Comparison of ENCODE assay signal across 10 cellular contexts in genomic region chr1:165383067-165383466, GRCh38. TPM values are rescaled to one million over a fixed set of nuclear protein-coding genes. Genes with fewer than 3 reads are reported as not detected.
DNase-seq lines count a peak whose midpoint lies in the region; ATAC-seq and TF ChIP-seq lines count a peak whose summit lies in the region.
"Had no signal": no experiment of that assay in that cellular context is flagged by ENCODE, and none has a peak within 500 bp of the region (broad histone marks: within the 10 kb centered on the region; RNA-seq: fewer than 3 reads in every experiment).

No MANE protein-coding gene starts in this region.

- no peak overlapping the region for H3K27ac ChIP-seq in IMR-90 (ENCODE audit: insufficient read depth, low read length)
- H3K27ac ChIP-seq in fibroblast of lung (ENCODE audit: insufficient read depth, low read length) = no peak overlapping the region
- no peak overlapping the region for H3K27ac ChIP-seq in mesenchymal stem cell (ENCODE audit: low read length, poor library complexity, severe bottlenecking)
- no peak overlapping the region for H3K27ac ChIP-seq in upper lobe of right lung

- no peak overlapping the region for H2BK20ac ChIP-seq in IMR-90 (ENCODE audit: low read depth, low read length)

- POLR2A ChIA-PET in IMR-90 (lab: Charles Lee; ENCODE audit: unreplicated experiment) = no interaction called here

- WGBS in IMR-90 (ENCODE audit: extremely low coverage in 2 of 2, insufficient read length in 1 of 2), 2 experiments = 42% methylated on average over 4 of the region's 6 CpGs; no CpG with 5 or more reads in 1 of the 2 experiments
- WGBS in mesenchymal stem cell = 67% methylated on average over 6 of the region's 6 CpGs

- no peak overlapping the region for H3K18ac ChIP-seq in IMR-90 (ENCODE audit: low read depth, low read length)
- H3K18ac ChIP-seq in mesenchymal stem cell (ENCODE audit: low read depth in 1 of 2, low read length in 2 of 2) = no peak overlapping the region

- no peaks in the 10 kb centered on the region; the same call in 1 of the 2 replicates for H3K4me1 ChIP-seq in IMR-90 (ENCODE audit: control insufficient read depth, insufficient read depth, low read length)
- H3K4me1 ChIP-seq in fibroblast of lung (ENCODE audit: control insufficient read depth, extremely low read depth, insufficient read depth, low read length) = no peaks in the 10 kb centered on the region
- H3K4me1 ChIP-seq in mesenchymal stem cell (ENCODE audit: control insufficient read depth, insufficient read depth, low read depth, low read length) = no peaks in the 10 kb centered on the region
- no peaks in the 10 kb centered on the region for H3K4me1 ChIP-seq in upper lobe of right lung

- dilution Hi-C loops in IMR-90 (cut with HindIII; ENCODE audit: low sequenced_read_pairs, unreplicated experiment) = loop anchor here (25.0 kb wide), 1 partner anchor 204 kb away; no protein-coding TSS in a partner anchor

- H3K9me3 ChIP-seq in IMR-90 (ENCODE audit: control insufficient read depth, insufficient read depth, low read length) (no peaks in the 10 kb centered on the region), fibroblast of lung (ENCODE audit: control insufficient read depth, insufficient read depth, low read depth, low read length) (no peaks in the 10 kb centered on the region), mesenchymal stem cell (ENCODE audit: control insufficient read depth, low read length) (no peaks in the 10 kb centered on the region), upper lobe of right lung (no peaks in the 10 kb centered on the region)

- H2BK5ac ChIP-seq in IMR-90 (ENCODE audit: low read depth, low read length, poor library complexity, severe bottlenecking) (no peak overlapping the region), mesenchymal stem cell (ENCODE audit: low read depth, low read length, poor library complexity, severe bottlenecking) (no peak overlapping the region)

- H4K91ac ChIP-seq in IMR-90 (ENCODE audit: insufficient read depth, low read depth, low read length) = no peak overlapping the region
- no peak overlapping the region for H4K91ac ChIP-seq in mesenchymal stem cell (ENCODE audit: low read length)

- H3K9ac ChIP-seq in IMR-90 (ENCODE audit: low read depth, low read length) (no peak overlapping the region), fibroblast of lung (ENCODE audit: insufficient read depth, low read length) (no peak overlapping the region), mesenchymal stem cell (ENCODE audit: low read length) (peak overlapping the region; percentile 78)

- intact Hi-C loops in IMR-90 (cut with micrococcal nuclease) = no loop called here
- intact Hi-C loops in upper lobe of right lung (cut with DNase I) = no loop called here

- BruUV-seq in IMR-90 (replicated peaks; lab: Mats Ljungman, UMichigan) = no TSS peak

- H3K36me3 ChIP-seq in IMR-90 (ENCODE audit: control insufficient read depth, insufficient read depth, low read length) (no peaks in the 10 kb centered on the region), fibroblast of lung (ENCODE audit: control insufficient read depth, insufficient read depth, low read length) (no peaks in the 10 kb centered on the region), mesenchymal stem cell (ENCODE audit: control insufficient read depth in 1 of 2, insufficient read depth in 2 of 2, low read depth in 1 of 2, low read length in 2 of 2) (no peaks in the 10 kb centered on the region), upper lobe of right lung (no peaks in the 10 kb centered on the region)

- no peak overlapping the region for H3K4ac ChIP-seq in IMR-90 (ENCODE audit: low read depth, low read length)
- H3K4ac ChIP-seq in mesenchymal stem cell (ENCODE audit: low read depth in 1 of 2, low read length in 2 of 2) = no peak overlapping the region

- TF ChIP-seq POLR2A in IMR-90 (IDR thresholded peaks at IDR 0.05; ENCODE audit: low read depth, low read length) = no peak

- H2AFZ ChIP-seq in IMR-90 (replicated peaks; ENCODE audit: low read length, poor library complexity) (no peak overlapping the region), fibroblast of lung (ENCODE audit: low read length) (no peak overlapping the region), mesenchymal stem cell (ENCODE audit: low read depth, low read length) (no peak overlapping the region)

- no peak overlapping the region for H4K5ac ChIP-seq in IMR-90 (ENCODE audit: low read depth, low read length)

- H3K27me3 ChIP-seq in IMR-90 (ENCODE audit: control insufficient read depth, insufficient read depth, low read length) = peaks cover 1% of the 10 kb centered on the region; the same call in 1 of the 2 replicates
- H3K27me3 ChIP-seq in fibroblast of lung (ENCODE audit: control insufficient read depth, insufficient read depth, low read length) = no peaks in the 10 kb centered on the region
- peaks cover 5 to 60% of the 10 kb centered on the region in 2 experiments for H3K27me3 ChIP-seq in mesenchymal stem cell (ENCODE audit: control insufficient read depth in 1 of 2, insufficient read depth in 1 of 2, low read length in 2 of 2)
- peaks cover 3% of the 10 kb centered on the region for H3K27me3 ChIP-seq in upper lobe of right lung

- CTCF ChIA-PET in IMR-90 (lab: Yijun Ruan, JAX) = no interaction called here

- H2BK15ac ChIP-seq in IMR-90 (ENCODE audit: low read depth, low read length) = no peak overlapping the region
- H2BK15ac ChIP-seq in mesenchymal stem cell (ENCODE audit: low read depth, poor library complexity, severe bottlenecking) = no peak overlapping the region

- no peaks in the 10 kb centered on the region for H3K9me1 ChIP-seq in IMR-90 (ENCODE audit: insufficient read depth, low read length)

- H3K56ac ChIP-seq in IMR-90 (ENCODE audit: extremely low read depth, insufficient read depth, low read length) = no peak overlapping the region

- no peak overlapping the region for H3K4me3 ChIP-seq in IMR-90 (ENCODE audit: insufficient read depth, low read depth, low read length)
- no peak overlapping the region for H3K4me3 ChIP-seq in fibroblast of lung (replicated peaks in 1 of 4; ENCODE audit: control extremely low read depth in 1 of 4, insufficient read depth in 1 of 4, low read depth in 3 of 4, low read length in 4 of 4)
- no peak overlapping the region for H3K4me3 ChIP-seq in mesenchymal stem cell (ENCODE audit: insufficient read depth in 1 of 2, low read depth in 1 of 2, low read length in 2 of 2)
- no peak overlapping the region for H3K4me3 ChIP-seq in upper lobe of right lung

- H3K79me1 ChIP-seq in IMR-90 (ENCODE audit: low read depth in 1 of 2, low read length in 2 of 2) (no peaks in the 10 kb centered on the region), mesenchymal stem cell (replicated peaks; ENCODE audit: low read length, poor library complexity, severe bottlenecking) (no peaks in the 10 kb centered on the region)

- H3K23ac ChIP-seq in IMR-90 (ENCODE audit: low read depth, low read length) = no peak overlapping the region
- no peak overlapping the region for H3K23ac ChIP-seq in mesenchymal stem cell (ENCODE audit: low read length in 2 of 2)

- no peak overlapping the region for H2AK9ac ChIP-seq in IMR-90 (replicated peaks; ENCODE audit: low read depth, low read length, poor library complexity)

- DNase-seq in IMR-90 = peak; percentile 28
- peak; percentile 40 to 82 for DNase-seq in fibroblast of lung (ENCODE audit: low read depth in 2 of 2)
- DNase-seq in mesenchymal stem cell = no peak
- no peak for DNase-seq in upper lobe of right lung
- no peak for DNase-seq in NCI-H2171 (lab: John Stamatoyannopoulos, UW)
- DNase-seq: T1000 had no signal

- no peak overlapping the region for H2AK5ac ChIP-seq in IMR-90 (ENCODE audit: low read depth, low read length)
- no peak overlapping the region for H2AK5ac ChIP-seq in mesenchymal stem cell (ENCODE audit: low read length, severe bottlenecking)

- TF ChIP-seq RAD21 in IMR-90 (IDR thresholded peaks at IDR 0.05; ENCODE audit: low read length) = no peak

- H3K14ac ChIP-seq in IMR-90 (replicated peaks; ENCODE audit: low read depth, low read length) (no peak overlapping the region), mesenchymal stem cell (ENCODE audit: low read length in 2 of 2) (no peak overlapping the region)

- H4K8ac ChIP-seq in IMR-90 (ENCODE audit: low read depth in 2 of 2, low read length in 2 of 2) (no peak overlapping the region), mesenchymal stem cell (ENCODE audit: low read length) (peak overlapping the region; percentile 16)

- H3K4me2 ChIP-seq in IMR-90 (ENCODE audit: low read depth, low read length) (no peak overlapping the region), fibroblast of lung (ENCODE audit: extremely low read depth, insufficient read depth, low read length) (no peak overlapping the region), mesenchymal stem cell (ENCODE audit: low read length, poor library complexity, severe bottlenecking) (no peak overlapping the region)

- no peaks in the 10 kb centered on the region for H4K20me1 ChIP-seq in IMR-90 (ENCODE audit: insufficient read depth, low read length)
- H4K20me1 ChIP-seq in fibroblast of lung (ENCODE audit: control insufficient read depth, extremely low read depth, insufficient read depth, low read length) = no peaks in the 10 kb centered on the region

- no peak overlapping the region for H2BK12ac ChIP-seq in mesenchymal stem cell (ENCODE audit: low read length in 2 of 2)

- H2BK120ac ChIP-seq in IMR-90 (ENCODE audit: low read depth, low read length) (no peak overlapping the region), mesenchymal stem cell (ENCODE audit: low read depth, low read length) (no peak overlapping the region)

- 0 out of 2 replicates have a peak, but pooled peaks have one; percentile 21 for ATAC-seq in IMR-90 (ENCODE audit: low read depth)
- ATAC-seq in upper lobe of right lung = peak; percentile 48
- ATAC-seq in HG03457 (IDR thresholded peaks at IDR 0.05; ENCODE audit: unreplicated experiment) = no peak
- no peak for ATAC-seq in HG02642 (IDR thresholded peaks at IDR 0.05; ENCODE audit: poor library complexity, unreplicated experiment)
- no peak for ATAC-seq in GM19452 (IDR thresholded peaks at IDR 0.05; ENCODE audit: unreplicated experiment)

- H3K79me2 ChIP-seq in fibroblast of lung (ENCODE audit: control insufficient read depth, insufficient read depth, low read length) = no peaks in the 10 kb centered on the region

- in situ Hi-C loops in IMR-90 (cut with MboI; ENCODE audit: low sequenced_read_pairs) = loop anchor here (25.0 kb wide), 1 partner anchor 554 kb away; no protein-coding TSS in a partner anchor

- TF ChIP-seq CTCF in IMR-90 (conservative IDR thresholded peaks at IDR 0.05; ENCODE audit: low read depth, low read length) = no peak
- no peak for TF ChIP-seq CTCF in fibroblast of lung (conservative IDR thresholded peaks at IDR 0.05 in 1 of 2, IDR thresholded peaks at IDR 0.05 in 1 of 2; ENCODE audit: low read depth in 1 of 2, low read length in 2 of 2)
- no peak for TF ChIP-seq CTCF in upper lobe of right lung (IDR thresholded peaks at IDR 0.05)

RNA-seq across cellular contexts. Expression of gene LMX1A, which starts 26.6 kb away (rescaled TPM):
- not detected in 2 replicates for total RNA-seq in IMR-90 (2012; rRNA removed)
- not detected in 2 replicates for polyA plus RNA-seq in IMR-90 (2012; rRNA removed)
- polyA plus RNA-seq in IMR-90 (2012; cell fraction: cytosol; rRNA removed) = not detected in 2 replicates
- not detected in 2 replicates for polyA plus RNA-seq in IMR-90 (2012; cell fraction: nucleus; rRNA removed; ENCODE audit: low replicate concordance)
- total RNA-seq in fibroblast of lung = not detected in 2 replicates
- polyA plus RNA-seq in fibroblast of lung = not detected in 2 replicates
- polyA plus RNA-seq in fibroblast of lung (2012) = not detected in 2 replicates
- not detected in 2 replicates for polyA minus RNA-seq in fibroblast of lung (ENCODE audit: low replicate concordance)
- polyA plus RNA-seq in mesenchymal stem cell (2013, experiment 1 of 2) = not detected
- not detected for polyA plus RNA-seq in mesenchymal stem cell (2013, experiment 2 of 2)
- not detected for total RNA-seq in upper lobe of right lung
- total RNA-seq: chondrocyte had no signal

Comparison
In these comparisons a context has a peak if more than half of its experiments do, and no peak if none do; other contexts are left out.
1. ATAC-seq: peak in IMR-90 (single experiment) and upper lobe of right lung (single experiment); none in HG03457 (single experiment), HG02642 (single experiment) and GM19452 (single experiment).
2. DNase-seq: peak in IMR-90 (single experiment) and fibroblast of lung (2 of 2); none in mesenchymal stem cell (single experiment), upper lobe of right lung (single experiment) and NCI-H2171 (single experiment).